Comparison of ENCODE assay signal across 18 cellular contexts in genomic region chr13:41499452-41499851, GRCh38. TPM values are rescaled to one million over a fixed set of nuclear protein-coding genes. Genes with fewer than 3 reads are reported as not detected.
"Had no signal": no experiment of that assay in that cellular context is flagged by ENCODE, and none has a peak within 500 bp of the region (broad histone marks: within the 10 kb centered on the region; RNA-seq: fewer than 3 reads in every experiment).

No MANE protein-coding gene starts in this region.

- H3K4me3 Mint-ChIP-seq: activated naive CD8-positive, alpha-beta T cell treated with anti-CD3 and anti-CD28 coated beads, Interleukin-2, amount 10 ng/mL, durations not matched to agents 7 days and 5 days; natural killer cell treated with Interleukin-12 subunit alpha and Interleukin-12 subunit beta and Interleukin-15 and Interleukin-18, amount 100 ng/mL, for 72 hours had no signal

- FAIRE-seq: frontal cortex, islet of Langerhans had no signal

- H3K4me3 ChIP-seq: breast epithelium, heart left ventricle, mucosa of descending colon, SK-N-MC, upper lobe of left lung had no signal

- H3K27ac ChIP-seq: breast epithelium, heart left ventricle, SK-N-MC, upper lobe of left lung, VCaP had no signal

- H3K27ac Mint-ChIP-seq: activated naive CD8-positive, alpha-beta T cell treated with anti-CD3 and anti-CD28 coated beads, Interleukin-2, amount 10 ng/mL, durations not matched to agents 7 days and 5 days; activated T-helper 2 cell treated with anti-CD3 and anti-CD28 coated beads, Interferon-gamma antibody, Interleukin-2, Interleukin-4, amounts not matched to agents 10 μg/mL and 5 μg/mL and 100 μg/mL, durations not matched to agents 14 hours and 24 hours and 36 hours; natural killer cell treated with Interleukin-12 subunit alpha and Interleukin-12 subunit beta and Interleukin-15 and Interleukin-18, amount 100 ng/mL, for 72 hours; progenitor cell of endocrine pancreas had no signal

- H3K9me3 ChIP-seq: mucosa of descending colon, upper lobe of left lung had no signal

- H3K27me3 ChIP-seq: breast epithelium, heart left ventricle, upper lobe of left lung had no signal

- DNase-seq: activated CD4-positive, alpha-beta T cell treated with anti-CD3 and anti-CD28 coated beads, Interleukin-2, amount 50 U/mL, for 1 hour; activated naive CD8-positive, alpha-beta T cell treated with anti-CD3 and anti-CD28 coated beads, Interleukin-2, amount 10 ng/mL, durations not matched to agents 7 days and 5 days; anterior cingulate cortex; heart left ventricle; mucosa of descending colon; occipital lobe; right cardiac atrium; stimulated activated naive CD4-positive, alpha-beta T cell treated with Interleukin-2 at 50 U/mL for 16 hours; T-helper 1 cell; upper lobe of left lung had no signal

- H3K27me3 Mint-ChIP-seq: activated naive CD8-positive, alpha-beta T cell treated with anti-CD3 and anti-CD28 coated beads, Interleukin-2, amount 10 ng/mL, durations not matched to agents 7 days and 5 days had no signal

- H3K36me3 ChIP-seq: breast epithelium, heart left ventricle, upper lobe of left lung had no signal

- ATAC-seq: heart left ventricle; mucosa of descending colon; natural killer cell treated with Interleukin-12 subunit alpha and Interleukin-12 subunit beta and Interleukin-15 and Interleukin-18, amount 100 ng/mL, for 72 hours; right cardiac atrium had no signal

RNA-seq across cellular contexts. Expression of gene RGCC, which starts 42.1 kb away (rescaled TPM):
- total RNA-seq: progenitor cell of endocrine pancreas had no signal
